1 cellular context compared by ENCODE assay signal in the genomic region with DNA sequence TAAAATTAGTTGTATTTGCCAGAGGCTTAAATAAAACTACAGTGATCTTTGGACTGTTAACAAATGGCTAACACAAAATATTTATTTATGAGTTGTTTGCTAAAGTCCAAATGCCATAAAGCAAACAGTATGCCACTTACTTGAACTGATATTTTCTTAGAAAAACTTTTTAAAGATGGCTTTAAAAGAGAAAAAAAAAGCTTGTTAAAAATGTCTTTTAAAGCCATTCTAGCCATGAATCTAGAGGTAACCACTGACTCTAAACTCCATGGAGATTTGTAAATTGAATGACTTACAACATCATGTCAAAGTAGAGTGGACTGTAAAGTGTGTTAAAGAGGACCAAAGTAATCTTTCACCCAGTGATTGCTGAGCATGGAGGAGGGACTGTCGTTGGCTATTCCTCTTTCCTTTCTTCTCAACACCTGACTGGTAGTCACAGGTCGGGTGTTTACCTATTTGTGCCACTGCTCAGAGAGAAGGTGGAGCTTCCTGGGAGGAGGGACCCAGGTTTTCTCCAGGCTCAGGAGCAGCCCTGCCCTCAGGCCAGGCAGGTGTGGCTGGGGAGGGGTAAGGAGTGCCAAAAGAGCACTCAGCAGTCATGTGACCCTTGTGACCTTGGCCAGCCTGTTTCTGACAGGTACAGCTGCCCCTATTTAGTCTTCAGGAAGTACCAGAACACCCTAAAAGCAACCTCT.
TF ChIP-seq lines count a peak whose summit lies in the region.

No MANE protein-coding gene starts in this region.

TF ChIP-seq in GM23338, 12 proteins besides CTCF, POLR2A, EP300 and RAD21 (continued from another document):
- TF ChIP-seq JUNB (IDR thresholded peaks at IDR 0.05; ENCODE audit: unreplicated experiment): no peak
